ENCODE assay signal across 8 cellular contexts in genomic region chr11:93895106-93895862, GRCh38. TPM values are rescaled to one million over a fixed set of nuclear protein-coding genes. Genes with fewer than 3 reads are reported as not detected.
DNase-seq lines count a peak whose midpoint lies in the region; ATAC-seq and TF ChIP-seq lines count a peak whose summit lies in the region.

No MANE protein-coding gene starts in this region.

- no peaks in the 10 kb centered on the region for H3K9me3 ChIP-seq in upper lobe of right lung

- H3K27me3 ChIP-seq in upper lobe of right lung = peaks cover 12% of the 10 kb centered on the region

- no peaks in the 10 kb centered on the region for H3K4me1 ChIP-seq in upper lobe of right lung

- intact Hi-C loops in upper lobe of right lung (cut with DNase I) = no loop called here

- H3K27ac ChIP-seq in upper lobe of right lung = no peak overlapping the region

- H3K4me3 ChIP-seq in upper lobe of right lung = no peak overlapping the region

- H3K36me3 ChIP-seq in upper lobe of right lung = no peaks in the 10 kb centered on the region

- ATAC-seq in HG03060 (IDR thresholded peaks at IDR 0.05; ENCODE audit: low read depth, unreplicated experiment) = peak; percentile 44
- peak; percentile 78 for ATAC-seq in upper lobe of right lung

- DNase-seq in activated CD4-positive, alpha-beta T cell treated with anti-CD3 and anti-CD28 coated beads for 48 hours = peak; percentile 10
- DNase-seq in activated CD4-positive, alpha-beta T cell treated with anti-CD3 and anti-CD28 coated beads, Interleukin-2, amount 50 U/mL, for 48 hours = no peak
- DNase-seq in NCI-H774 (lab: John Stamatoyannopoulos, UW) = peak; percentile 65
- DNase-seq in cerebellar cortex (ENCODE audit: low spot score) = peak; percentile 70
- DNase-seq in left kidney (ENCODE audit: low read depth, low spot score) = peak; percentile 83
- DNase-seq in upper lobe of right lung = no peak
- DNase-seq in mesenteric fat pad (ENCODE audit: low spot score) = no peak

- TF ChIP-seq CTCF in upper lobe of right lung (IDR thresholded peaks at IDR 0.05) = peak; percentile 67

RNA-seq across cellular contexts. Expression of gene VSTM5, which starts 44.9 kb away (rescaled TPM):
- not detected for total RNA-seq in upper lobe of right lung
- total RNA-seq in mesenteric fat pad = not detected

Comparison
In these comparisons a context has a peak if more than half of its experiments do, and no peak if none do; other contexts are left out.
1. DNase-seq: peak in activated CD4-positive, alpha-beta T cell treated with anti-CD3 and anti-CD28 coated beads for 48 hours (single experiment), NCI-H774 (single experiment), cerebellar cortex (single experiment) and left kidney (single experiment); none in activated CD4-positive, alpha-beta T cell treated with anti-CD3 and anti-CD28 coated beads, Interleukin-2, amount 50 U/mL, for 48 hours (0 of 2), upper lobe of right lung (single experiment) and mesenteric fat pad (single experiment).